In genomic region chr10:106980711-106981460, GRCh38 we compare ENCODE assay signal across 11 cellular contexts.
DNase-seq lines count a peak whose midpoint lies in the region; ATAC-seq and TF ChIP-seq lines count a peak whose summit lies in the region.
"Had no signal": no experiment of that assay in that cellular context is flagged by ENCODE, and none has a peak within 500 bp of the region (broad histone marks: within the 10 kb centered on the region; RNA-seq: fewer than 3 reads in every experiment).

No MANE protein-coding gene starts in this region.

- WGBS in testis, 2 donors, result 63 to 68% methylated on average over 2 of the region's 2 CpGs

- H3K27ac ChIP-seq in testis (no peak overlapping the region), PC-9 (no peak overlapping the region)
- H3K27ac ChIP-seq: HL-60, upper lobe of left lung had no signal

- H3K4me3 ChIP-seq in testis, result no peak overlapping the region
- no peak overlapping the region for H3K4me3 ChIP-seq in PC-9
- H3K4me3 ChIP-seq: upper lobe of left lung had no signal

- H3K27me3 ChIP-seq in testis (no peaks in the 10 kb centered on the region), PC-9 (ENCODE audit: insufficient read depth, low read depth) (no peaks in the 10 kb centered on the region)
- H3K27me3 ChIP-seq: upper lobe of left lung had no signal

- no peak for TF ChIP-seq POLR2A in testis (IDR thresholded peaks at IDR 0.05)

- no peaks in the 10 kb centered on the region for H3F3A ChIP-seq in PC-9 (ENCODE audit: insufficient read depth, low read depth)

- DNase-seq in retina (peak; percentile 30), testis (no peak), NCI-H1105 treated with DMSO at 0.1 percent for 48 hours (lab: John Stamatoyannopoulos, UW) (no peak), PC-9 (no peak)
- DNase-seq: activated CD4-positive, alpha-beta T cell treated with anti-CD3 and anti-CD28 coated beads, Interleukin-2, amount 50 U/mL, for 1 hour; NCI-H1436 treated with DMSO at 0.1 percent for 48 hours; upper lobe of left lung had no signal

- no peak for TF ChIP-seq CTCF in testis (IDR thresholded peaks at IDR 0.05)
- no peak for TF ChIP-seq CTCF in PC-9 (conservative IDR thresholded peaks at IDR 0.05)

- H3K36me3 ChIP-seq in testis (ENCODE audit: low read depth, missing control alignments), result no peaks in the 10 kb centered on the region
- H3K36me3 ChIP-seq in PC-9 (ENCODE audit: low read depth), result no peaks in the 10 kb centered on the region
- H3K36me3 ChIP-seq: upper lobe of left lung had no signal

- no peaks in the 10 kb centered on the region for H3K9me2 ChIP-seq in PC-9 (ENCODE audit: insufficient read depth)

- H3K4me1 ChIP-seq in testis (no peaks in the 10 kb centered on the region), PC-9 (replicated peaks; ENCODE audit: insufficient read depth) (no peaks in the 10 kb centered on the region)
- H3K4me1 ChIP-seq: upper lobe of left lung had no signal

- H3K9me3 ChIP-seq in testis (no peaks in the 10 kb centered on the region), PC-9 (ENCODE audit: insufficient read depth, low read depth) (no peaks in the 10 kb centered on the region)
- H3K9me3 ChIP-seq: upper lobe of left lung had no signal

- no peaks in the 10 kb centered on the region for H3K79me2 ChIP-seq in PC-9 (ENCODE audit: low read depth)

- intact Hi-C loops in testis (cut with DNase I; ENCODE audit: low total_unique reads) (no loop called here), PC-9 (cut with micrococcal nuclease; ENCODE audit: unreplicated experiment) (no loop called here)

- no peaks in the 10 kb centered on the region for H4K20me1 ChIP-seq in PC-9 (ENCODE audit: insufficient read depth)

- peak; percentile 79 for ATAC-seq in GM19025 (IDR thresholded peaks at IDR 0.05; ENCODE audit: low read depth, unreplicated experiment)
- peak; percentile 89 for ATAC-seq in GM21825 (IDR thresholded peaks at IDR 0.05; ENCODE audit: unreplicated experiment)
- peak; percentile 88 for ATAC-seq in HG03378 (IDR thresholded peaks at IDR 0.05; ENCODE audit: unreplicated experiment)

- CTCF ChIA-PET in PC-9 (lab: Charles Lee), result no interaction called here

- POLR2A ChIA-PET in PC-9 (lab: Charles Lee; ENCODE audit: unreplicated experiment), result no interaction called here

- no peak overlapping the region for H3K4me2 ChIP-seq in PC-9

- BruUV-seq in PC-9 (replicated peaks; lab: Mats Ljungman, UMichigan), result no TSS peak

- H2AFZ ChIP-seq in PC-9, result no peak overlapping the region
